In the genomic region with DNA sequence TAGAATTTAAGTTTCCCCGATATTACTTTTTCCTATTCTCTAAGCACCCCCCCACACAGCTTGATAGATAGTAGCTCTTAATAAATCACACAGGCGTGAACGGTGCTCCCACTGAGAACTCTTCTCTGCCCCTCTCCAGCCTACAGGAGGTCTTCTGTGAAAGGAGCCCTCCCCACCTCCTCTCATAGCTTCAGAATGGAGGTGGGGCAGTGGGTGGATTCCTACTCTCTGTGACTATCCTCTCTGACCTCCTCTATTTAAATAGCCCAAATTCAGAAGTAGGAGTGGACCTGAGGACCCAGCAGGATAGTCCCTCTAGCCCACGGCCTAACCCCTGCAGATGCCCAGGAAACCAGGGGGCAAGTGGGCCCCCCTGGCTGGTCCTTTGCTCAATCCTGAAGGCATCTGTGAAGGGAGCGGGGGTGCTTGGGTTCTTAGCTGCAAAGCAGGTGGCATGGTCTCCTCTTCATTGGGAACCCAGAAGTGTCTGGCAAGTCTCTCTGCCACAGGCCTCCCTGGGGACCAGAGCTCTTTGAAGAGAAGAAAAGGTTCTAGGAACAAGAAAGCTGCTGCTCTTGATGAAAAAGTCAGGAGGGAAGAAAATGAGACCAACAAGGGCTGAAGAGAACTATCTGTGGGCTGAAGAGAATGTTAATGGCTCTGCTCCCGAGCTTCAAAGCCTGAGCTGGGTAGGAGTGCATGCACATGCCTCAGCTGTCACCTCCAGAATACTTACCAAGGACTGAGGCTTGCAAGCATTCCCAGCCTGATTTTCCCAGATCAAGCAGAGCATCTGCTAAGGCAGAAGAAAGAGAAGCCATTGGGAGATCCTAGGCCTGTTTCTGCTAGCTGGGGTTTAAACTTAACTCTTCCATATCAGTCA, we compare ENCODE assay signal across 27 cellular contexts. TPM values are rescaled to one million over a fixed set of nuclear protein-coding genes. Genes with fewer than 3 reads are reported as not detected.
DNase-seq lines count a peak whose midpoint lies in the region; ATAC-seq and TF ChIP-seq lines count a peak whose summit lies in the region.
"Had no signal": no experiment of that assay in that cellular context is flagged by ENCODE, and none has a peak within 500 bp of the region (broad histone marks: within the 10 kb centered on the region; RNA-seq: fewer than 3 reads in every experiment).

No MANE protein-coding gene starts in this region.

- peaks cover 3% of the 10 kb centered on the region for H3K27me3 Mint-ChIP-seq in neural progenitor cell (ENCODE audit: insufficient read depth, low read depth)

- H3K4me1 Mint-ChIP-seq in neural progenitor cell, result peaks cover 50% of the 10 kb centered on the region
- H3K4me1 Mint-ChIP-seq: memory B cell had no signal

- peak; percentile 23 for DNase-seq in NAMALWA (ENCODE audit: low spot score)
- peak in 19 of 61 donors; percentile 8 to 72 (median 28) for DNase-seq in caudate nucleus (lab: John Stamatoyannopoulos, UW)
- DNase-seq in neural progenitor cell (ENCODE audit: low spot score), result peak; percentile 26
- DNase-seq in occipital lobe (lab: John Stamatoyannopoulos, UW), result no peak
- DNase-seq in foreskin melanocyte, result no peak
- DNase-seq in mucosa of gallbladder (ENCODE audit: low spot score), result no peak
- DNase-seq: activated CD4-positive, alpha-beta T cell treated with anti-CD3 and anti-CD28 coated beads for 48 hours; activated T-cell treated with anti-CD3 and anti-CD28 coated beads for 4 hours; BE2C; colonic mucosa; DMS79; effector CD8-positive, alpha-beta T cell; GDM1; left lung; NCI-H1092; NCI-H510A treated with DMSO at 0.1 percent for 48 hours; right lobe of liver; SHP77; stimulated activated CD4-positive, alpha-beta T cell treated with anti-CD3 and anti-CD28 coated beads, Interleukin-4, amount 100 ng/mL, for 4 hours; transverse colon had no signal

- peak overlapping the region in 10 of 11 experiments; percentile 11 to 75 (median 68); a peak in 19 of 22 replicates for H3K4me2 ChIP-seq in BLaER1 treated with 17β-estradiol and CSF1 and Interleukin-3, amounts not matched to agents 10 nM and 100 nM
- peak overlapping the region; percentile 35 for H3K4me2 ChIP-seq in neural progenitor cell

- H3K4me3 ChIP-seq in BLaER1 treated with 17β-estradiol and CSF1 and Interleukin-3, amounts not matched to agents 10 nM and 100 nM, result no peak overlapping the region
- H3K4me3 ChIP-seq in neural progenitor cell, result no peak overlapping the region
- H3K4me3 ChIP-seq: breast epithelium, colonic mucosa, left lung, right lobe of liver, transverse colon had no signal

- TF ChIP-seq CTCF in neural progenitor cell (IDR thresholded peaks at IDR 0.05), result no peak

- peak overlapping the region; percentile 24 for H3K4me3 Mint-ChIP-seq in neural progenitor cell
- H3K4me3 Mint-ChIP-seq: memory B cell had no signal

- no peaks in the 10 kb centered on the region for H3K27me3 ChIP-seq in BLaER1 treated with 17β-estradiol and CSF1 and Interleukin-3, amounts not matched to agents 10 nM and 100 nM
- no peaks in the 10 kb centered on the region for H3K27me3 ChIP-seq in neural progenitor cell
- H3K27me3 ChIP-seq: BE2C, breast epithelium, colonic mucosa, left lung, right lobe of liver, transverse colon had no signal

- H3K4me1 ChIP-seq in BLaER1 treated with 17β-estradiol and CSF1 and Interleukin-3, amounts not matched to agents 10 nM and 100 nM, result peaks cover 4 to 36% (median 31%) of the 10 kb centered on the region in 10 experiments
- H3K4me1 ChIP-seq in neural progenitor cell, result peaks cover 18% of the 10 kb centered on the region
- H3K4me1 ChIP-seq: BE2C, breast epithelium, colonic mucosa, right lobe of liver, transverse colon had no signal

- no peaks in the 10 kb centered on the region for H3K36me3 Mint-ChIP-seq in neural progenitor cell
- H3K36me3 Mint-ChIP-seq: activated naive CD4-positive, alpha-beta T cell treated with anti-CD3 and anti-CD28 coated beads, Interleukin-2, amount 50 U/mL, for 72 hours; memory B cell had no signal

- no peak for ATAC-seq in HG02885 (IDR thresholded peaks at IDR 0.05; ENCODE audit: poor library complexity, unreplicated experiment)
- ATAC-seq: activated naive CD4-positive, alpha-beta T cell treated with anti-CD3 and anti-CD28 coated beads, Interleukin-2, amount 50 U/mL, for 72 hours; Panc1 had no signal

- no peak overlapping the region for H3K9ac ChIP-seq in BLaER1 treated with 17β-estradiol and CSF1 and Interleukin-3, amounts not matched to agents 10 nM and 100 nM
- no peak overlapping the region for H3K9ac ChIP-seq in neural progenitor cell

- peaks cover 0 to 8% (median 0%) of the 10 kb centered on the region in 11 experiments; a peak in 1 of 22 replicates for H4K20me1 ChIP-seq in BLaER1 treated with 17β-estradiol and CSF1 and Interleukin-3, amounts not matched to agents 10 nM and 100 nM
- H4K20me1 ChIP-seq in neural progenitor cell (ENCODE audit: low read depth), result no peaks in the 10 kb centered on the region

- H2AFZ ChIP-seq in neural progenitor cell (replicated peaks), result peak overlapping the region; percentile 45

- H3K79me2 ChIP-seq in neural progenitor cell (ENCODE audit: low read depth), result no peaks in the 10 kb centered on the region

- no peaks in the 10 kb centered on the region for H3K9me3 ChIP-seq in BLaER1 treated with 17β-estradiol and CSF1 and Interleukin-3, amounts not matched to agents 10 nM and 100 nM (replicated peaks in 1 of 11)
- H3K9me3 ChIP-seq in neural progenitor cell (ENCODE audit: low read depth), result no peaks in the 10 kb centered on the region
- H3K9me3 ChIP-seq: BE2C, breast epithelium, colonic mucosa, left lung, right lobe of liver, transverse colon had no signal

- no peaks in the 10 kb centered on the region for H3K36me3 ChIP-seq in BLaER1 treated with 17β-estradiol and CSF1 and Interleukin-3, amounts not matched to agents 10 nM and 100 nM
- no peaks in the 10 kb centered on the region for H3K36me3 ChIP-seq in neural progenitor cell
- H3K36me3 ChIP-seq: BE2C, breast epithelium, colonic mucosa, left lung, right lobe of liver, transverse colon had no signal

- H3K27ac Mint-ChIP-seq in neural progenitor cell, result peak overlapping the region; percentile 59
- H3K27ac Mint-ChIP-seq: memory B cell, progenitor cell of endocrine pancreas had no signal

- H3F3A ChIP-seq in neural progenitor cell (ENCODE audit: low read depth), result peaks cover 25% of the 10 kb centered on the region

- no peaks in the 10 kb centered on the region for H3K9me3 Mint-ChIP-seq in neural progenitor cell
- H3K9me3 Mint-ChIP-seq: activated naive CD4-positive, alpha-beta T cell treated with anti-CD3 and anti-CD28 coated beads, Interleukin-2, amount 50 U/mL, for 72 hours; memory B cell had no signal

- H3K27ac ChIP-seq in BLaER1 treated with 17β-estradiol and CSF1 and Interleukin-3, amounts not matched to agents 10 nM and 100 nM, result no peak overlapping the region
- H3K27ac ChIP-seq in caudate nucleus (ENCODE audit: low read depth, low read length), result peak overlapping the region; percentile 55
- H3K27ac ChIP-seq in neural progenitor cell, result peak overlapping the region; percentile 34
- H3K27ac ChIP-seq: breast epithelium, colonic mucosa, left lung, right lobe of liver, transverse colon had no signal

RNA-seq across cellular contexts. Expression of a gene that starts 21.1 kb away (rescaled TPM):
- 259 and 276 TPM in 2 replicates for total RNA-seq in neural progenitor cell (ENCODE audit: low replicate concordance)
- total RNA-seq in occipital lobe, result 206 TPM
- 170 TPM for total RNA-seq in mucosa of gallbladder

RNA-seq across cellular contexts. Expression of a gene that starts 53.3 kb away (rescaled TPM):
- 85.5 and 116 TPM in 2 replicates for total RNA-seq in neural progenitor cell (ENCODE audit: low replicate concordance)
- 63.3 TPM for total RNA-seq in occipital lobe
- total RNA-seq in mucosa of gallbladder, result 63.1 TPM

Comparison
In these comparisons a context has a peak if more than half of its experiments do, and no peak if none do; other contexts are left out.
1. H3K27ac ChIP-seq: peak in caudate nucleus (single experiment) and neural progenitor cell (single experiment); none in BLaER1 treated with 17β-estradiol and CSF1 and Interleukin-3, amounts not matched to agents 10 nM and 100 nM (0 of 11).
2. DNase-seq: peak in NAMALWA (single experiment) and neural progenitor cell (single experiment); none in occipital lobe (single experiment), foreskin melanocyte (single experiment) and mucosa of gallbladder (single experiment).